ENCODE assay signal across 12 cellular contexts in the genomic region with DNA sequence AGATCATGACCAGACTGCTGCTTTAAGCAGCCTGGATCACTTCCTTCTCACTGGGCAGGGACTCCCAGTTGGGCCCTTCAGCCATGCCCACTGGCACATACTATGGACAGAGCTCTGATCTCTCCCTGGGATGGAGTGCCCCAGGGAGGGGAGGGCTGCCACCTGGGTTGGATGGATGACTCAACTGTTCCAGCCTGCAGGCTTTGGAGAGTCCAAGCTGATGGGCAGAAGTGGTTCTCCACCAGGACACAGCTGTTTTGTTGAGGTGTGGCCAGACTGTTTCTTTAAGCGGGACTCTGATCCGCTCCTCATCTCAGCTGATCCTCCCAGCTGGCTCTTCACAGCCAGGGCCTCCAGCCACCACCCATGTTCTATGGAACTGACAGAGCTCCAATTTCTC.
A peak's percentile ranks its signal among the peaks of the same experiment; 100 is the strongest.
DNase-seq lines count a peak whose midpoint lies in the region; ATAC-seq lines count a peak whose summit lies in the region.
"Had no signal": no experiment of that assay in that cellular context is flagged by ENCODE, and none has a peak within 500 bp of the region (broad histone marks: within the 10 kb centered on the region; RNA-seq: fewer than 3 reads in every experiment).

No MANE protein-coding gene starts in this region.

- no peak overlapping the region for H2BK120ac ChIP-seq in mesenchymal stem cell (ENCODE audit: low read depth, low read length)

- no peaks in the 10 kb centered on the region for H3K27me3 ChIP-seq in mesenchymal stem cell (ENCODE audit: control insufficient read depth in 1 of 2, insufficient read depth in 1 of 2, low read length in 2 of 2)
- H3K27me3 ChIP-seq: BE2C had no signal

- H3K23ac ChIP-seq in mesenchymal stem cell (ENCODE audit: low read length in 2 of 2): no peak overlapping the region

- no peak overlapping the region for H2AFZ ChIP-seq in mesenchymal stem cell (ENCODE audit: low read depth, low read length)

- WGBS in mesenchymal stem cell: 100% methylated on average over 2 of the region's 2 CpGs

- no peak overlapping the region for H3K4me2 ChIP-seq in mesenchymal stem cell (ENCODE audit: low read length, poor library complexity, severe bottlenecking)
- H3K4me2 ChIP-seq: A549 had no signal

- H3K18ac ChIP-seq in mesenchymal stem cell (ENCODE audit: low read depth in 1 of 2, low read length in 2 of 2): no peak overlapping the region

- H3K4me3 ChIP-seq in mesenchymal stem cell (ENCODE audit: insufficient read depth in 1 of 2, low read depth in 1 of 2, low read length in 2 of 2): no peak overlapping the region
- H3K4me3 ChIP-seq: A549, HAP-1 had no signal

- H3K4me1 ChIP-seq in mesenchymal stem cell (ENCODE audit: control insufficient read depth, insufficient read depth, low read depth, low read length): no peaks in the 10 kb centered on the region
- H3K4me1 ChIP-seq: A549, BE2C, HAP-1 had no signal

- peaks cover 2% of the 10 kb centered on the region for H3K79me1 ChIP-seq in mesenchymal stem cell (replicated peaks; ENCODE audit: low read length, poor library complexity, severe bottlenecking)

- peaks cover 6 to 8% of the 10 kb centered on the region in 2 experiments for H3K36me3 ChIP-seq in mesenchymal stem cell (ENCODE audit: control insufficient read depth in 1 of 2, insufficient read depth in 2 of 2, low read depth in 1 of 2, low read length in 2 of 2)
- H3K36me3 ChIP-seq: HAP-1 had no signal

- H3K14ac ChIP-seq in mesenchymal stem cell (ENCODE audit: low read length in 2 of 2): no peak overlapping the region

- no peak overlapping the region for H3K9ac ChIP-seq in mesenchymal stem cell (ENCODE audit: low read length)

- ATAC-seq in GM19035 (IDR thresholded peaks at IDR 0.05; ENCODE audit: unreplicated experiment) (no peak), HG03378 (IDR thresholded peaks at IDR 0.05; ENCODE audit: unreplicated experiment) (no peak)
- ATAC-seq: A549 had no signal

- no peak overlapping the region for H3K4ac ChIP-seq in mesenchymal stem cell (ENCODE audit: low read depth in 1 of 2, low read length in 2 of 2)

- no peak overlapping the region for H2AK5ac ChIP-seq in mesenchymal stem cell (ENCODE audit: low read length, severe bottlenecking)

- H3K9me3 ChIP-seq in mesenchymal stem cell (ENCODE audit: control insufficient read depth, low read length): peaks cover 4% of the 10 kb centered on the region
- H3K9me3 ChIP-seq: A549, HAP-1 had no signal

- H4K91ac ChIP-seq in mesenchymal stem cell (ENCODE audit: low read length): no peak overlapping the region

- H2BK5ac ChIP-seq in mesenchymal stem cell (ENCODE audit: low read depth, low read length, poor library complexity, severe bottlenecking): no peak overlapping the region

- H2BK12ac ChIP-seq in mesenchymal stem cell (ENCODE audit: low read length in 2 of 2): no peak overlapping the region

- peak; percentile 68 for DNase-seq in M059J (ENCODE audit: low read depth)
- peak; percentile 12 for DNase-seq in T1000 (lab: John Stamatoyannopoulos, UW)
- peak; percentile 9 for DNase-seq in mesenchymal stem cell
- DNase-seq in stimulated activated CD4-positive, alpha-beta T cell treated with anti-CD3 and anti-CD28 coated beads, Interleukin-12 subunit alpha, Interleukin-12 subunit beta, amount 100 ng/mL, for 4 hours: no peak
- DNase-seq: BE2C; CD4-positive, alpha-beta memory T cell; DMS79 had no signal

- H4K8ac ChIP-seq in mesenchymal stem cell (ENCODE audit: low read length): no peak overlapping the region

- H3K27ac ChIP-seq in mesenchymal stem cell (ENCODE audit: low read length, poor library complexity, severe bottlenecking): no peak overlapping the region
- H3K27ac ChIP-seq: A549, C4-2B had no signal

- H2BK15ac ChIP-seq in mesenchymal stem cell (ENCODE audit: low read depth, poor library complexity, severe bottlenecking): no peak overlapping the region
